In genomic region chr17:76527430-76528111, GRCh38 we compare ENCODE assay signal across 1 cellular context.
TF ChIP-seq lines count a peak whose summit lies in the region.

No MANE protein-coding gene starts in this region.

TF ChIP-seq in HepG2, 621 proteins besides CTCF, POLR2A, EP300 and RAD21 (continued from another document and continues in another):
- TF ChIP-seq, protein P1, sequence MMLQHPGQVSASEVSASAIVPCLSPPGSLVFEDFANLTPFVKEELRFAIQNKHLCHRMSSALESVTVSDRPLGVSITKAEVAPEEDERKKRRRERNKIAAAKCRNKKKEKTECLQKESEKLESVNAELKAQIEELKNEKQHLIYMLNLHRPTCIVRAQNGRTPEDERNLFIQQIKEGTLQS (CRISPR knock-in tag; IDR thresholded peaks at IDR 0.05): peak; percentile 56; the same call in 1 of the 2 replicates
- TF ChIP-seq ZNF891 (CRISPR knock-in tag; IDR thresholded peaks at IDR 0.05): peak; percentile 81; the same call in 1 of the 2 replicates
- TF ChIP-seq ARHGAP35 (CRISPR knock-in tag; IDR thresholded peaks at IDR 0.05; ENCODE audit: borderline replicate concordance): 0 out of 2 replicates have a peak, but pooled peaks have one; percentile 67
- TF ChIP-seq, protein P2, sequence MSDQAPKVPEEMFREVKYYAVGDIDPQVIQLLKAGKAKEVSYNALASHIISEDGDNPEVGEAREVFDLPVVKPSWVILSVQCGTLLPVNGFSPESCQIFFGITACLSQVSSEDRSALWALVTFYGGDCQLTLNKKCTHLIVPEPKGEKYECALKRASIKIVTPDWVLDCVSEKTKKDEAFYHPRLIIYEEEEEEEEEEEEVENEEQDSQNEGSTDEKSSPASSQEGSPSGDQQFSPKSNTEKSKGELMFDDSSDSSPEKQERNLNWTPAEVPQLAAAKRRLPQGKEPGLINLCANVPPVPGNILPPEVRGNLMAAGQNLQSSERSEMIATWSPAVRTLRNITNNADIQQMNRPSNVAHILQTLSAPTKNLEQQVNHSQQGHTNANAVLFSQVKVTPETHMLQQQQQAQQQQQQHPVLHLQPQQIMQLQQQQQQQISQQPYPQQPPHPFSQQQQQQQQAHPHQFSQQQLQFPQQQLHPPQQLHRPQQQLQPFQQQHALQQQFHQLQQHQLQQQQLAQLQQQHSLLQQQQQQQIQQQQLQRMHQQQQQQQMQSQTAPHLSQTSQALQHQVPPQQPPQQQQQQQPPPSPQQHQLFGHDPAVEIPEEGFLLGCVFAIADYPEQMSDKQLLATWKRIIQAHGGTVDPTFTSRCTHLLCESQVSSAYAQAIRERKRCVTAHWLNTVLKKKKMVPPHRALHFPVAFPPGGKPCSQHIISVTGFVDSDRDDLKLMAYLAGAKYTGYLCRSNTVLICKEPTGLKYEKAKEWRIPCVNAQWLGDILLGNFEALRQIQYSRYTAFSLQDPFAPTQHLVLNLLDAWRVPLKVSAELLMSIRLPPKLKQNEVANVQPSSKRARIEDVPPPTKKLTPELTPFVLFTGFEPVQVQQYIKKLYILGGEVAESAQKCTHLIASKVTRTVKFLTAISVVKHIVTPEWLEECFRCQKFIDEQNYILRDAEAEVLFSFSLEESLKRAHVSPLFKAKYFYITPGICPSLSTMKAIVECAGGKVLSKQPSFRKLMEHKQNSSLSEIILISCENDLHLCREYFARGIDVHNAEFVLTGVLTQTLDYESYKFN (CRISPR knock-in tag; conservative IDR thresholded peaks at IDR 0.05): peak; percentile 47; the same call in 1 of the 2 replicates
- TF ChIP-seq SAP130 (CRISPR knock-in tag; IDR thresholded peaks at IDR 0.05; ENCODE audit: low read depth): peak; percentile 50
- TF ChIP-seq KDM2A (CRISPR knock-in tag; IDR thresholded peaks at IDR 0.05; ENCODE audit: borderline replicate concordance, low read depth): peak; percentile 88
- TF ChIP-seq ZNF501 (CRISPR knock-in tag; IDR thresholded peaks at IDR 0.05): 0 out of 2 replicates have a peak, but pooled peaks have one; percentile 13
- TF ChIP-seq ZSCAN9 (CRISPR knock-in tag; IDR thresholded peaks at IDR 0.05; ENCODE audit: borderline replicate concordance): peak; percentile 28; the same call in 1 of the 2 replicates
- no peak for TF ChIP-seq FOXJ3 (CRISPR knock-in tag; IDR thresholded peaks at IDR 0.05; ENCODE audit: borderline replicate concordance)
- TF ChIP-seq, protein P3, sequence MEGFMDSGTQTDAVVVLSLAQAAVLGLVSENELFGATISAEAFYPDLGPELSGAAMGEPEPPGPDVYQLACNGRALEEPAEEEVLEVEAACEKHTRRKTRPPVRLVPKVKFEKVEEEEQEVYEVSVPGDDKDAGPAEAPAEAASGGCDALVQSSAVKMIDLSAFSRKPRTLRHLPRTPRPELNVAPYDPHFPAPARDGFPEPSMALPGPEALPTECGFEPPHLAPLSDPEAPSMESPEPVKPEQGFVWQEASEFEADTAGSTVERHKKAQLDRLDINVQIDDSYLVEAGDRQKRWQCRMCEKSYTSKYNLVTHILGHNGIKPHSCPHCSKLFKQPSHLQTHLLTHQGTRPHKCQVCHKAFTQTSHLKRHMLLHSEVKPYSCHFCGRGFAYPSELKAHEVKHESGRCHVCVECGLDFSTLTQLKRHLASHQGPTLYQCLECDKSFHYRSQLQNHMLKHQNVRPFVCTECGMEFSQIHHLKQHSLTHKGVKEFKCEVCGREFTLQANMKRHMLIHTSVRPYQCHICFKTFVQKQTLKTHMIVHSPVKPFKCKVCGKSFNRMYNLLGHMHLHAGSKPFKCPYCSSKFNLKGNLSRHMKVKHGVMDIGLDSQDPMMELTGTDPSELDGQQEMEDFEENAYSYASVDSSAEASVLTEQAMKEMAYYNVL (CRISPR knock-in tag; IDR thresholded peaks at IDR 0.05; ENCODE audit: borderline replicate concordance): peak; percentile 38; the same call in 1 of the 2 replicates
- peak; percentile 37; the same call in 1 of the 2 replicates for TF ChIP-seq HOXA3 (CRISPR knock-in tag; IDR thresholded peaks at IDR 0.05)
- TF ChIP-seq, protein P4, sequence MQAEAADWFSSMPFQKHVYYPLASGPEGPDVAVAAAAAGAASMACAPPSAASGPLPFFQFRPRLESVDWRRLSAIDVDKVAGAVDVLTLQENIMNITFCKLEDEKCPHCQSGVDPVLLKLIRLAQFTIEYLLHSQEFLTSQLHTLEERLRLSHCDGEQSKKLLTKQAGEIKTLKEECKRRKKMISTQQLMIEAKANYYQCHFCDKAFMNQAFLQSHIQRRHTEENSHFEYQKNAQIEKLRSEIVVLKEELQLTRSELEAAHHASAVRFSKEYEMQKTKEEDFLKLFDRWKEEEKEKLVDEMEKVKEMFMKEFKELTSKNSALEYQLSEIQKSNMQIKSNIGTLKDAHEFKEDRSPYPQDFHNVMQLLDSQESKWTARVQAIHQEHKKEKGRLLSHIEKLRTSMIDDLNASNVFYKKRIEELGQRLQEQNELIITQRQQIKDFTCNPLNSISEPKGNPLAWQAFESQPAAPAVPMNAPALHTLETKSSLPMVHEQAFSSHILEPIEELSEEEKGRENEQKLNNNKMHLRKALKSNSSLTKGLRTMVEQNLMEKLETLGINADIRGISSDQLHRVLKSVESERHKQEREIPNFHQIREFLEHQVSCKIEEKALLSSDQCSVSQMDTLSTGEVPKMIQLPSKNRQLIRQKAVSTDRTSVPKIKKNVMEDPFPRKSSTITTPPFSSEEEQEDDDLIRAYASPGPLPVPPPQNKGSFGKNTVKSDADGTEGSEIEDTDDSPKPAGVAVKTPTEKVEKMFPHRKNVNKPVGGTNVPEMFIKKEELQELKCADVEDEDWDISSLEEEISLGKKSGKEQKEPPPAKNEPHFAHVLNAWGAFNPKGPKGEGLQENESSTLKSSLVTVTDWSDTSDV (CRISPR knock-in tag; IDR thresholded peaks at IDR 0.05): 0 out of 2 replicates have a peak, but pooled peaks have one; percentile 35
- TF ChIP-seq ATF4 (CRISPR knock-in tag; IDR thresholded peaks at IDR 0.05): no peak
- TF ChIP-seq, protein P5, sequence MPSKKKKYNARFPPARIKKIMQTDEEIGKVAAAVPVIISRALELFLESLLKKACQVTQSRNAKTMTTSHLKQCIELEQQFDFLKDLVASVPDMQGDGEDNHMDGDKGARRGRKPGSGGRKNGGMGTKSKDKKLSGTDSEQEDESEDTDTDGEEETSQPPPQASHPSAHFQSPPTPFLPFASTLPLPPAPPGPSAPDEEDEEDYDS (CRISPR knock-in tag; IDR thresholded peaks at IDR 0.05): peak; percentile 31; the same call in 1 of the 2 replicates
- no peak for TF ChIP-seq ZNF30 (CRISPR knock-in tag; IDR thresholded peaks at IDR 0.05)
- TF ChIP-seq, protein P6, sequence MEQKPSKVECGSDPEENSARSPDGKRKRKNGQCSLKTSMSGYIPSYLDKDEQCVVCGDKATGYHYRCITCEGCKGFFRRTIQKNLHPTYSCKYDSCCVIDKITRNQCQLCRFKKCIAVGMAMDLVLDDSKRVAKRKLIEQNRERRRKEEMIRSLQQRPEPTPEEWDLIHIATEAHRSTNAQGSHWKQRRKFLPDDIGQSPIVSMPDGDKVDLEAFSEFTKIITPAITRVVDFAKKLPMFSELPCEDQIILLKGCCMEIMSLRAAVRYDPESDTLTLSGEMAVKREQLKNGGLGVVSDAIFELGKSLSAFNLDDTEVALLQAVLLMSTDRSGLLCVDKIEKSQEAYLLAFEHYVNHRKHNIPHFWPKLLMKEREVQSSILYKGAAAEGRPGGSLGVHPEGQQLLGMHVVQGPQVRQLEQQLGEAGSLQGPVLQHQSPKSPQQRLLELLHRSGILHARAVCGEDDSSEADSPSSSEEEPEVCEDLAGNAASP (CRISPR knock-in tag; IDR thresholded peaks at IDR 0.05; ENCODE audit: borderline replicate concordance): 0 out of 2 replicates have a peak, but pooled peaks have one; percentile 22
- no peak for TF ChIP-seq HOXA7 (CRISPR knock-in tag; IDR thresholded peaks at IDR 0.05)
- TF ChIP-seq ZGPAT (CRISPR knock-in tag; IDR thresholded peaks at IDR 0.05): peak; percentile 49
- peak; percentile 44; the same call in 1 of the 2 replicates for TF ChIP-seq REXO4 (CRISPR knock-in tag; IDR thresholded peaks at IDR 0.05; ENCODE audit: borderline replicate concordance)
- peak; percentile 40; the same call in 1 of the 2 replicates for TF ChIP-seq ARNTL (CRISPR knock-in tag; IDR thresholded peaks at IDR 0.05)
- no peak for TF ChIP-seq ZSCAN5A (CRISPR knock-in tag; IDR thresholded peaks at IDR 0.05; ENCODE audit: borderline replicate concordance)
- peak; percentile 51; the same call in 1 of the 2 replicates for TF ChIP-seq ZBTB26 (CRISPR knock-in tag; IDR thresholded peaks at IDR 0.05; ENCODE audit: borderline replicate concordance)
- no peak for TF ChIP-seq ZC3H13 (CRISPR knock-in tag; IDR thresholded peaks at IDR 0.05)
- TF ChIP-seq ZNF605 (CRISPR knock-in tag; IDR thresholded peaks at IDR 0.05): peak; percentile 83
- TF ChIP-seq AKNA (CRISPR knock-in tag; IDR thresholded peaks at IDR 0.05; ENCODE audit: borderline replicate concordance): no peak
- no peak for TF ChIP-seq ZNF224 (CRISPR knock-in tag; IDR thresholded peaks at IDR 0.05)
- TF ChIP-seq ERF (CRISPR knock-in tag; IDR thresholded peaks at IDR 0.05): peak; percentile 57; the same call in 1 of the 2 replicates
